ENCODE assay signal across 1 cellular context in genomic region chr6:56458324-56458884, GRCh38.
TF ChIP-seq lines count a peak whose summit lies in the region.

No MANE protein-coding gene starts in this region.

TF ChIP-seq in IMR-90, 13 proteins besides CTCF, POLR2A, EP300 and RAD21:
- TF ChIP-seq NFE2L2 (IDR thresholded peaks at IDR 0.05; ENCODE audit: low read depth, low read length): no peak
TF ChIP-seq in IMR-90: peak in this region for 0.
